Comparison of ENCODE assay signal across 8 cellular contexts in genomic region chr3:124565013-124565412, GRCh38.
A peak's percentile ranks its signal among the peaks of the same experiment; 100 is the strongest.
DNase-seq lines count a peak whose midpoint lies in the region; ATAC-seq, FAIRE-seq and TF ChIP-seq lines count a peak whose summit lies in the region.

No MANE protein-coding gene starts in this region.

- peak; percentile 12 for FAIRE-seq in RCC 7860 (lab: Jason Lieb, UNC)

- intact Hi-C loops in aorta (cut with DNase I): loop anchor here (1.0 to 2.0 kb wide), 2 partner anchors 123 to 124 kb away; no protein-coding TSS in a partner anchor

- ATAC-seq in omental fat pad (ENCODE audit: low FRiP score): no peak
- peak; percentile 55 for ATAC-seq in aorta (ENCODE audit: low FRiP score)
- no peak for ATAC-seq in HG03342 (IDR thresholded peaks at IDR 0.05; ENCODE audit: unreplicated experiment)

- H3K4me1 ChIP-seq in aorta (ENCODE audit: control insufficient read depth in 1 of 2, insufficient read depth in 2 of 2, low read length in 2 of 2): peaks cover 0 to 4% of the 10 kb centered on the region in 2 donors

- WGBS in aorta, 2 donors: 18 to 19% methylated on average over 5 of the region's 5 CpGs

- peak; percentile 79 for DNase-seq in DMS114 treated with DMSO at 0.1 percent for 48 hours (lab: John Stamatoyannopoulos, UW; ENCODE audit: unreplicated experiment)
- DNase-seq in Jurkat, Clone E6-1 (ENCODE audit: low read depth, low spot score): peak; percentile 23
- peak; percentile 51 for DNase-seq in RCC 7860 (ENCODE audit: low spot score)
- peak; percentile 11 for DNase-seq in activated effector memory CD4-positive, alpha-beta T cell treated with Interleukin-2 at 50 U/mL for 16 hours
- DNase-seq in foreskin melanocyte: peak; percentile 51
- DNase-seq in omental fat pad (ENCODE audit: low spot score): peak; percentile 36
- peak; percentile 66 to 76 for DNase-seq in aorta

- H3K27me3 ChIP-seq in aorta (ENCODE audit: control insufficient read depth in 1 of 2, insufficient read depth in 2 of 2, low read length in 1 of 2): no peaks in the 10 kb centered on the region

- H3K27ac ChIP-seq in aorta (ENCODE audit: low read depth in 1 of 2, low read length in 2 of 2): no peak overlapping the region

- peaks cover 0 to 3% of the 10 kb centered on the region in 2 donors for H3K36me3 ChIP-seq in aorta (ENCODE audit: control insufficient read depth in 1 of 2, insufficient read depth in 2 of 2, low read length in 1 of 2)

- H3K4me3 ChIP-seq in Jurkat, Clone E6-1 (ENCODE audit: low read length): no peak overlapping the region
- no peak overlapping the region for H3K4me3 ChIP-seq in aorta (ENCODE audit: low read length in 2 of 2)

- no peaks in the 10 kb centered on the region for H3K9me3 ChIP-seq in aorta (ENCODE audit: control insufficient read depth, low read length)

- peak in 1 of 3 donors; percentile 60 for TF ChIP-seq CTCF in omental fat pad (IDR thresholded peaks at IDR 0.05)

Comparison
In these comparisons a context has a peak if more than half of its experiments do, and no peak if none do; other contexts are left out.
1. DNase-seq: peak in every context shown above with its lines; median percentile 79 in DMS114 treated with DMSO at 0.1 percent for 48 hours; 71 in aorta; 51 in RCC 7860; 51 in foreskin melanocyte; 36 in omental fat pad; 23 in Jurkat, Clone E6-1; 11 in activated effector memory CD4-positive, alpha-beta T cell treated with Interleukin-2 at 50 U/mL for 16 hours.